10 cellular contexts compared by ENCODE assay signal in the genomic region with DNA sequence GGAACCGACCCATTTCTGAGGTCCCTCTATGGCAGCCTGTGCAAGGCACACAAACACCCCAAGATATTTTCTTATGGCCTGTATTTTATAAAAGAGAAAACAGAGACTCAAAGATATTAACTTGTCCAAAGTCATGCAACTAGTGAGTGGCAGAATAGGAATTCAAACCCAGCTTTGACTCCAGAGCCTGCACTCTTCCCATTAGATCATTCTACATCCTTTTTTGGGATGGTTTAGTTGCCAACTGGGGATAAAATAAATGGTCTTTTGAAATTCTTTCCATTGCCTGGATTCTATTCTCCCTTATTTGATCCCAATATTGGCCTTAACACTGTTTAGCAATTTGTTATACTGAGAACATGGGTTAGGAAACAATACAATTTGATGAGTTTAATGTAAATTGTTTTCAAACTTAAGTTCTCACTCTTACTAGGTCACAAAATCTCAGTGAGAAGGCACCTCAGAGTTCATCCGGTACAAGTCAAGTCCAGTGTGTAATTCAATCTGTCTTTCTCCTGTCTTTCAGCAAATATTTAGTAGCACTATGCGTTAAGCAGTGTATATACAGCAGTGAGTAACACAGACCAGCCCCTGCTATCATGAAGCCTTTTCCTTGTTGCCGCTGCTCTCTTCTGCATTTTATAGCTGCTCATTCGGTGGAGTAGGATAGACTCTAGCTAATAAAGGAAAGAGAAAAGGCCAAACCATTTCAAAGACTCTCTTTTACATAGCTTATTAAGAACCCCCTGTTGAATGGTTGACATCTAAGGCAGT.
DNase-seq lines count a peak whose midpoint lies in the region; ATAC-seq and TF ChIP-seq lines count a peak whose summit lies in the region.
"Had no signal": no experiment of that assay in that cellular context is flagged by ENCODE, and none has a peak within 500 bp of the region (broad histone marks: within the 10 kb centered on the region; RNA-seq: fewer than 3 reads in every experiment).

No MANE protein-coding gene starts in this region.

- CTCF ChIA-PET in Calu3 (lab: Charles Lee): interaction anchor here (0.6 to 1.0 kb wide), 2 partner anchors 92 to 114 kb away, joined by 3 read pairs; no protein-coding TSS in a partner anchor
- CTCF ChIA-PET in SK-N-SH (lab: Yijun Ruan, JAX): no interaction called here

- ATAC-seq in GM19023 (IDR thresholded peaks at IDR 0.05; ENCODE audit: unreplicated experiment): no peak
- ATAC-seq in GM18517 (IDR thresholded peaks at IDR 0.05; ENCODE audit: unreplicated experiment): no peak
- no peak for ATAC-seq in GM21529 (IDR thresholded peaks at IDR 0.05; ENCODE audit: unreplicated experiment)

- peak overlapping the region; percentile 51 for H2AFZ ChIP-seq in SK-N-SH (ENCODE audit: low read depth)

- no peaks in the 10 kb centered on the region for H4K20me1 ChIP-seq in SK-N-SH (ENCODE audit: insufficient read depth)

- H3K9ac ChIP-seq in SK-N-SH (peak overlapping the region; percentile 87), rectal smooth muscle tissue (ENCODE audit: low read length) (no peak overlapping the region)

- H3F3A ChIP-seq in SK-N-SH (replicated peaks; ENCODE audit: insufficient read depth): peaks cover 23% of the 10 kb centered on the region

- no peaks in the 10 kb centered on the region for H3K9me2 ChIP-seq in SK-N-SH

- H3K27ac Mint-ChIP-seq in Calu3 (ENCODE audit: unreplicated experiment): peak overlapping the region; percentile 79

- H3K4me3 ChIP-seq in SK-N-SH (ENCODE audit: low read depth in 2 of 2, low read length in 1 of 2): peak overlapping the region; percentile 44 to 57; a peak in 3 of 4 replicates
- H3K4me3 ChIP-seq in foreskin fibroblast (ENCODE audit: low read depth in 1 of 2, low read length in 2 of 2): peak overlapping the region; percentile 39 to 61
- H3K4me3 ChIP-seq in rectal smooth muscle tissue (ENCODE audit: low read length): peak overlapping the region; percentile 60

- BruUV-seq in Calu3 (replicated peaks; lab: Mats Ljungman, UMichigan): no TSS peak

- POLR2A ChIA-PET in SK-N-SH (lab: Yijun Ruan, JAX): no interaction called here

- H3K9me3 ChIP-seq in SK-N-SH: no peaks in the 10 kb centered on the region

- DNase-seq in Calu3 (no peak), SK-N-SH (no peak), foreskin fibroblast (peak in 1 of 2 donors; percentile 21), caudate nucleus (lab: John Stamatoyannopoulos, UW) (no peak)
- DNase-seq: GF-D8, MM.1S had no signal

- TF ChIP-seq CTCF in Calu3 (IDR thresholded peaks at IDR 0.05; ENCODE audit: unreplicated experiment) (no peak), SK-N-SH (IDR thresholded peaks at IDR 0.05) (no peak), foreskin fibroblast (IDR thresholded peaks at IDR 0.05; ENCODE audit: low read depth, low read length) (no peak)

- TF ChIP-seq EP300 in SK-N-SH (IDR thresholded peaks at IDR 0.05; ENCODE audit: borderline replicate concordance in 1 of 2, low read depth in 1 of 2, low read length in 1 of 2): no peak

- H3K36me3 Mint-ChIP-seq in Calu3 (ENCODE audit: insufficient read depth, unreplicated experiment): peaks cover 7% of the 10 kb centered on the region

- TF ChIP-seq RAD21 in SK-N-SH (IDR thresholded peaks at IDR 0.05; ENCODE audit: low read length): no peak

- peak overlapping the region; percentile 89 for H3K4me2 ChIP-seq in SK-N-SH

- 67% methylated on average over 5 of the region's 5 CpGs for WGBS in SK-N-SH (ENCODE audit: low lambda C conversion rate)

- peak overlapping the region; percentile 74 to 99 for H3K27ac ChIP-seq in SK-N-SH (ENCODE audit: low read depth in 2 of 2, low read length in 1 of 2)
- H3K27ac ChIP-seq in rectal smooth muscle tissue (ENCODE audit: low read depth, low read length): peak overlapping the region; percentile 96
- H3K27ac ChIP-seq in caudate nucleus (ENCODE audit: low read depth, low read length): no peak overlapping the region

- peaks cover 2% of the 10 kb centered on the region for H3K9me3 Mint-ChIP-seq in Calu3 (ENCODE audit: low read depth, unreplicated experiment)

- peak overlapping the region; percentile 68 for H3K4me3 Mint-ChIP-seq in Calu3 (ENCODE audit: low read depth, unreplicated experiment)

- peaks cover 29% of the 10 kb centered on the region for H3K4me1 Mint-ChIP-seq in Calu3 (ENCODE audit: low read depth, unreplicated experiment)

- H3K27me3 Mint-ChIP-seq in Calu3 (ENCODE audit: unreplicated experiment): no peaks in the 10 kb centered on the region

- intact Hi-C loops in Calu3 (cut with micrococcal nuclease; ENCODE audit: unreplicated experiment): no loop called here

- peaks cover 0 to 11% of the 10 kb centered on the region in 2 experiments; a peak in 3 of 4 replicates for H3K4me1 ChIP-seq in SK-N-SH (ENCODE audit: control insufficient read depth in 1 of 2, insufficient read depth in 2 of 2, low read depth in 1 of 2, low read length in 1 of 2)
- peaks cover 15% of the 10 kb centered on the region for H3K4me1 ChIP-seq in rectal smooth muscle tissue (ENCODE audit: control insufficient read depth, insufficient read depth, low read length)

- no peaks in the 10 kb centered on the region for H3K36me3 ChIP-seq in SK-N-SH (replicated peaks in 1 of 2; ENCODE audit: control insufficient read depth in 1 of 2, insufficient read depth in 2 of 2, low read length in 1 of 2)
- no peaks in the 10 kb centered on the region for H3K36me3 ChIP-seq in rectal smooth muscle tissue (ENCODE audit: control insufficient read depth, insufficient read depth, low read length)

- no peaks in the 10 kb centered on the region for H3K79me2 ChIP-seq in SK-N-SH (ENCODE audit: insufficient read depth)

- no peaks in the 10 kb centered on the region for H3K27me3 ChIP-seq in SK-N-SH (ENCODE audit: insufficient read depth)
- H3K27me3 ChIP-seq in rectal smooth muscle tissue (ENCODE audit: control insufficient read depth, insufficient read depth, low read length): no peaks in the 10 kb centered on the region

TF ChIP-seq in SK-N-SH, 30 proteins besides CTCF, POLR2A, EP300 and RAD21:
- no peak for TF ChIP-seq NRF1 (IDR thresholded peaks at IDR 0.05; ENCODE audit: low read depth, low read length)
